In the genomic region with DNA sequence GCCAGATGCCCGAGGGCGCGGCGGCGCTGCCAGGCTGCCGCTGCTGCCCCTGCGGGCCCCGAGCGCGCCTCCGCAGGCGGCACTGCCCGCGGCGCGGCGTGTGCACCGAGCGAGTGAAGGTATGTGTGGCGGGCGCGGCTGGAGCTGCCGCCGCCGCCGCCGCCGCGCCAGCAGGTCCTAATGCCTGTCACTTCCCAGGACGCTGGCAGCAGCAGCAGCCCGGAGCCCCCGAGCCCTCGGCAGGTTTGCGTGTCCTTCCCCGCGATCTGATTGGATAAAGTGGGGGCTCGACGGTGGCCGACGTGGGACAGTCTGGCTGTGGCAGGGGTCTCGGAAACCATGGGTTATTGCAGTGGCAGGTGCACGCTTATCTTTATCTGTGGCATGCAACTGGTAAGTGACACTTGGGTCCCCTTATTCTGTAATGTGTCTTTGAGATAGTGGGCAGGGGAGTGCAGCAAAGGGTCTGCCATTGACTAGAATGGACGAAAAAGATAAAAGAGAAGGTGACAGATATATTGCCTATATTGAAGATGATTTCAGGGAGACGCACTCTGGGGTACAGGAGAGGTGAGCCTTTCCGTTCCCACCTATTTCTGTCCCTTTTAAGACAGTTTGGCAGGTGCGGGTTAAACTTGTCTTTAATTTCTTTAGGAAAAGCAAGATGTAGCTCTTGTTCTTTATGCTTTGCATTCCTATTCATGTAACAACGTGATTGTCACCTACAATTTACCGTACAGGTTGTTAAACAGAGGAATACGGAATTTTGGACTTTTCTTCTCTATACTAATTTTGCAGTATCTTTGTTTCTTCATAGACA, we compare ENCODE assay signal across 1 cellular context.
TF ChIP-seq lines count a peak whose summit lies in the region.

NKAIN2 (plus strand) TSS at position 4 of the 820 bp plus-strand sequence.

TF ChIP-seq in GM12878, 131 proteins besides CTCF, POLR2A, EP300 and RAD21 (continued from another document):
- TF ChIP-seq, protein P1, sequence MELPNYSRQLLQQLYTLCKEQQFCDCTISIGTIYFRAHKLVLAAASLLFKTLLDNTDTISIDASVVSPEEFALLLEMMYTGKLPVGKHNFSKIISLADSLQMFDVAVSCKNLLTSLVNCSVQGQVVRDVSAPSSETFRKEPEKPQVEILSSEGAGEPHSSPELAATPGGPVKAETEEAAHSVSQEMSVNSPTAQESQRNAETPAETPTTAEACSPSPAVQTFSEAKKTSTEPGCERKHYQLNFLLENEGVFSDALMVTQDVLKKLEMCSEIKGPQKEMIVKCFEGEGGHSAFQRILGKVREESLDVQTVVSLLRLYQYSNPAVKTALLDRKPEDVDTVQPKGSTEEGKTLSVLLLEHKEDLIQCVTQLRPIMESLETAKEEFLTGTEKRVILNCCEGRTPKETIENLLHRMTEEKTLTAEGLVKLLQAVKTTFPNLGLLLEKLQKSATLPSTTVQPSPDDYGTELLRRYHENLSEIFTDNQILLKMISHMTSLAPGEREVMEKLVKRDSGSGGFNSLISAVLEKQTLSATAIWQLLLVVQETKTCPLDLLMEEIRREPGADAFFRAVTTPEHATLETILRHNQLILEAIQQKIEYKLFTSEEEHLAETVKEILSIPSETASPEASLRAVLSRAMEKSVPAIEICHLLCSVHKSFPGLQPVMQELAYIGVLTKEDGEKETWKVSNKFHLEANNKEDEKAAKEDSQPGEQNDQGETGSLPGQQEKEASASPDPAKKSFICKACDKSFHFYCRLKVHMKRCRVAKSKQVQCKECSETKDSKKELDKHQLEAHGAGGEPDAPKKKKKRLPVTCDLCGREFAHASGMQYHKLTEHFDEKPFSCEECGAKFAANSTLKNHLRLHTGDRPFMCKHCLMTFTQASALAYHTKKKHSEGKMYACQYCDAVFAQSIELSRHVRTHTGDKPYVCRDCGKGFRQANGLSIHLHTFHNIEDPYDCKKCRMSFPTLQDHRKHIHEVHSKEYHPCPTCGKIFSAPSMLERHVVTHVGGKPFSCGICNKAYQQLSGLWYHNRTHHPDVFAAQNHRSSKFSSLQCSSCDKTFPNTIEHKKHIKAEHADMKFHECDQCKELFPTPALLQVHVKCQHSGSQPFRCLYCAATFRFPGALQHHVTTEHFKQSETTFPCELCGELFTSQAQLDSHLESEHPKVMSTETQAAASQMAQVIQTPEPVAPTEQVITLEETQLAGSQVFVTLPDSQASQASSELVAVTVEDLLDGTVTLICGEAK (IDR thresholded peaks at IDR 0.05; ENCODE audit: borderline replicate concordance) = no peak
- no peak for TF ChIP-seq ZBED1 (IDR thresholded peaks at IDR 0.05; ENCODE audit: borderline replicate concordance)
